Comparison of ENCODE assay signal across 13 cellular contexts in genomic region chr20:60046011-60046413, GRCh38.
DNase-seq lines count a peak whose midpoint lies in the region; ATAC-seq and TF ChIP-seq lines count a peak whose summit lies in the region.
"Had no signal": no experiment of that assay in that cellular context is flagged by ENCODE, and none has a peak within 500 bp of the region (broad histone marks: within the 10 kb centered on the region; RNA-seq: fewer than 3 reads in every experiment).

No MANE protein-coding gene starts in this region.

- H3K9me1 ChIP-seq in IMR-90 (ENCODE audit: insufficient read depth, low read length), result peaks cover 4% of the 10 kb centered on the region; the same call in 1 of the 2 replicates

- H3K4me1 Mint-ChIP-seq in osteocyte (ENCODE audit: unreplicated experiment), result peaks cover 22% of the 10 kb centered on the region
- H3K4me1 Mint-ChIP-seq: activated CD4-positive, alpha-beta T cell treated with anti-CD3 and anti-CD28 coated beads for 36 hours had no signal

- no peak overlapping the region for H4K91ac ChIP-seq in IMR-90 (ENCODE audit: insufficient read depth, low read depth, low read length)

- DNase-seq in IMR-90 (peak; percentile 72), SJSA1 (ENCODE audit: low read depth in 1 of 2, low spot score in 2 of 2) (peak; percentile 65 to 77), fibroblast of villous mesenchyme (ENCODE audit: low read depth) (peak; percentile 40), spleen (no peak), osteocyte (ENCODE audit: extremely low spot score, unreplicated experiment) (no peak), GM13976 (ENCODE audit: low spot score) (no peak)
- DNase-seq: activated CD4-positive, alpha-beta T cell treated with anti-CD3 and anti-CD28 coated beads for 36 hours; activated gamma-delta T cell; DND-41; NCI-H146; stimulated activated CD4-positive, alpha-beta T cell treated with anti-CD3 and anti-CD28 coated beads, Interleukin-2, amount 100 ng/mL, for 24 hours had no signal

- H2BK20ac ChIP-seq in IMR-90 (ENCODE audit: low read depth, low read length), result peak overlapping the region; percentile 53; the same call in 1 of the 2 replicates

- H3K4ac ChIP-seq in IMR-90 (ENCODE audit: low read depth, low read length), result no peak overlapping the region

- 0 out of 3 replicates have a peak overlapping the region, but pooled peaks have one; percentile 5 for H2BK15ac ChIP-seq in IMR-90 (ENCODE audit: low read depth, low read length)

- peaks cover 9% of the 10 kb centered on the region for H3K9me3 Mint-ChIP-seq in osteocyte (ENCODE audit: unreplicated experiment)
- H3K9me3 Mint-ChIP-seq: natural killer cell treated with Interleukin-12 subunit alpha and Interleukin-12 subunit beta and Interleukin-15 and Interleukin-18, amount 100 ng/mL, for 72 hours had no signal

- H3K9ac ChIP-seq in IMR-90 (ENCODE audit: low read depth, low read length), result no peak overlapping the region

- ATAC-seq in IMR-90 (ENCODE audit: low read depth), result peak; percentile 69
- ATAC-seq in GM18909 (IDR thresholded peaks at IDR 0.05; ENCODE audit: poor library complexity, unreplicated experiment), result no peak
- ATAC-seq: activated CD4-positive, alpha-beta T cell treated with anti-CD3 and anti-CD28 coated beads for 36 hours; natural killer cell treated with Interleukin-12 subunit alpha and Interleukin-12 subunit beta and Interleukin-15 and Interleukin-18, amount 100 ng/mL, for 72 hours had no signal

- H2BK120ac ChIP-seq in IMR-90 (ENCODE audit: low read depth, low read length), result no peak overlapping the region; the same call in 1 of the 2 replicates

- 10% methylated on average over 2 of the region's 4 CpGs; no CpG with 5 or more reads in 1 of the 2 experiments for WGBS in IMR-90 (ENCODE audit: extremely low coverage in 2 of 2, insufficient read length in 1 of 2), 2 experiments
- 7 to 19% (median 12%) methylated on average over 4 of the region's 4 CpGs for WGBS in spleen, 5 donors

- peak overlapping the region; percentile 27; the same call in 1 of the 2 replicates for H3K4me2 ChIP-seq in IMR-90 (ENCODE audit: low read depth, low read length)

- H3K23ac ChIP-seq in IMR-90 (ENCODE audit: low read depth, low read length), result no peak overlapping the region

- H3K4me3 ChIP-seq in IMR-90 (ENCODE audit: insufficient read depth, low read depth, low read length) (no peak overlapping the region), SJSA1 (no peak overlapping the region), fibroblast of villous mesenchyme (ENCODE audit: low read depth, low read length) (no peak overlapping the region), spleen (peak overlapping the region in 1 of 8 donors; percentile 49)

- no peak overlapping the region for H3K27ac ChIP-seq in IMR-90 (ENCODE audit: insufficient read depth, low read length)
- H3K27ac ChIP-seq in SJSA1, result peak overlapping the region; percentile 41
- H3K27ac ChIP-seq in spleen, result peak overlapping the region in 6 of 8 donors; percentile 64 to 89 (median 77)

- 0 out of 2 replicates have a peak overlapping the region, but pooled peaks have one; percentile 5 for H3K14ac ChIP-seq in IMR-90 (replicated peaks; ENCODE audit: low read depth, low read length)

- H3K27me3 ChIP-seq in IMR-90 (ENCODE audit: control insufficient read depth, insufficient read depth, low read length) (no peaks in the 10 kb centered on the region; the same call in 1 of the 2 replicates), SJSA1 (replicated peaks) (no peaks in the 10 kb centered on the region), spleen (replicated peaks in 1 of 7) (no peaks in the 10 kb centered on the region)

- H4K5ac ChIP-seq in IMR-90 (ENCODE audit: low read depth, low read length), result no peak overlapping the region

- H2AFZ ChIP-seq in IMR-90 (replicated peaks; ENCODE audit: low read length, poor library complexity), result peak overlapping the region; percentile 65

- no peak overlapping the region; the same call in 1 of the 2 replicates for H3K56ac ChIP-seq in IMR-90 (ENCODE audit: extremely low read depth, insufficient read depth, low read length)

- no peaks in the 10 kb centered on the region for H3K36me3 Mint-ChIP-seq in osteocyte (ENCODE audit: unreplicated experiment)
- H3K36me3 Mint-ChIP-seq: natural killer cell treated with Interleukin-12 subunit alpha and Interleukin-12 subunit beta and Interleukin-15 and Interleukin-18, amount 100 ng/mL, for 72 hours had no signal

- POLR2A ChIA-PET in IMR-90 (lab: Charles Lee; ENCODE audit: unreplicated experiment), result no interaction called here

- H3K4me1 ChIP-seq in IMR-90 (ENCODE audit: control insufficient read depth, insufficient read depth, low read length) (peaks cover 23% of the 10 kb centered on the region), SJSA1 (replicated peaks) (peaks cover 83% of the 10 kb centered on the region), spleen (peaks cover 0 to 21% (median 4%) of the 10 kb centered on the region in 6 donors)

- in situ Hi-C loops in IMR-90 (cut with MboI; ENCODE audit: low sequenced_read_pairs) (no loop called here), GM13976 (cut with MboI; ENCODE audit: low sequenced_read_pairs, unreplicated experiment) (no loop called here)

- H2AK9ac ChIP-seq in IMR-90 (replicated peaks; ENCODE audit: low read depth, low read length, poor library complexity), result no peak overlapping the region

- H3K79me1 ChIP-seq in IMR-90 (ENCODE audit: low read depth in 1 of 2, low read length in 2 of 2), result no peaks in the 10 kb centered on the region

- H3K36me3 ChIP-seq in IMR-90 (ENCODE audit: control insufficient read depth, insufficient read depth, low read length) (no peaks in the 10 kb centered on the region), SJSA1 (no peaks in the 10 kb centered on the region), spleen (no peaks in the 10 kb centered on the region)

- no peak overlapping the region for H3K27ac Mint-ChIP-seq in osteocyte (ENCODE audit: unreplicated experiment)
- H3K27ac Mint-ChIP-seq: activated CD4-positive, alpha-beta T cell treated with anti-CD3 and anti-CD28 coated beads for 36 hours had no signal

- H2BK5ac ChIP-seq in IMR-90 (ENCODE audit: low read depth, low read length, poor library complexity, severe bottlenecking), result peak overlapping the region; percentile 31

- H3K27me3 Mint-ChIP-seq in osteocyte (ENCODE audit: unreplicated experiment), result no peaks in the 10 kb centered on the region
- H3K27me3 Mint-ChIP-seq: activated CD4-positive, alpha-beta T cell treated with anti-CD3 and anti-CD28 coated beads for 36 hours had no signal

- intact Hi-C loops in IMR-90 (cut with micrococcal nuclease) (no loop called here), spleen (cut with DNase I; ENCODE audit: low total_unique reads) (no loop called here)

- no peak overlapping the region for H2AK5ac ChIP-seq in IMR-90 (ENCODE audit: low read depth, low read length)

- H3K18ac ChIP-seq in IMR-90 (ENCODE audit: low read depth, low read length), result peak overlapping the region; percentile 50; the same call in 1 of the 2 replicates

- no peak for TF ChIP-seq RAD21 in IMR-90 (IDR thresholded peaks at IDR 0.05; ENCODE audit: low read length)

- H4K8ac ChIP-seq in IMR-90 (ENCODE audit: low read depth in 2 of 2, low read length in 2 of 2), result no peak overlapping the region; a peak in 1 of 4 replicates

- TF ChIP-seq CTCF in IMR-90 (conservative IDR thresholded peaks at IDR 0.05; ENCODE audit: low read depth, low read length), result no peak
- TF ChIP-seq CTCF in fibroblast of villous mesenchyme (IDR thresholded peaks at IDR 0.05; ENCODE audit: insufficient read depth, low read depth, low read length), result no peak
- TF ChIP-seq CTCF in spleen (IDR thresholded peaks at IDR 0.05 in 8 of 11, conservative IDR thresholded peaks at IDR 0.05 in 3 of 11), result no peak
- TF ChIP-seq CTCF in osteocyte (IDR thresholded peaks at IDR 0.05), result no peak
- no peak for TF ChIP-seq CTCF in GM13976 (IDR thresholded peaks at IDR 0.05; ENCODE audit: borderline replicate concordance, control extremely low read depth, extremely low read depth, insufficient read depth, missing control alignments)

- no peak overlapping the region for H3K4me3 Mint-ChIP-seq in osteocyte (ENCODE audit: unreplicated experiment)
- H3K4me3 Mint-ChIP-seq: activated CD4-positive, alpha-beta T cell treated with anti-CD3 and anti-CD28 coated beads for 36 hours; natural killer cell treated with Interleukin-12 subunit alpha and Interleukin-12 subunit beta and Interleukin-15 and Interleukin-18, amount 100 ng/mL, for 72 hours had no signal

- H3K9me3 ChIP-seq in IMR-90 (ENCODE audit: control insufficient read depth, insufficient read depth, low read length) (no peaks in the 10 kb centered on the region), SJSA1 (replicated peaks) (no peaks in the 10 kb centered on the region), spleen (no peaks in the 10 kb centered on the region)

- no peaks in the 10 kb centered on the region for H4K20me1 ChIP-seq in IMR-90 (ENCODE audit: insufficient read depth, low read length)

- TF ChIP-seq POLR2A in IMR-90 (IDR thresholded peaks at IDR 0.05; ENCODE audit: low read depth, low read length) (no peak), spleen (IDR thresholded peaks at IDR 0.05) (no peak)

- no TSS peak for BruUV-seq in IMR-90 (replicated peaks; lab: Mats Ljungman, UMichigan)

- dilution Hi-C loops in IMR-90 (cut with HindIII; ENCODE audit: low sequenced_read_pairs, unreplicated experiment), result no loop called here

- CTCF ChIA-PET in IMR-90 (lab: Yijun Ruan, JAX), result no interaction called here

TF ChIP-seq in IMR-90, 13 proteins besides CTCF, POLR2A, EP300 and RAD21 (continues in another document):
- TF ChIP-seq MAZ (IDR thresholded peaks at IDR 0.05; ENCODE audit: borderline replicate concordance, low read depth, low read length) (no peak), FOS (IDR thresholded peaks at IDR 0.05; ENCODE audit: low read depth, low read length) (no peak), CEBPB (IDR thresholded peaks at IDR 0.05; ENCODE audit: low read depth, low read length) (no peak), NFE2L2 (IDR thresholded peaks at IDR 0.05; ENCODE audit: low read depth, low read length) (no peak), MAFK (IDR thresholded peaks at IDR 0.05; ENCODE audit: low read depth, low read length) (no peak), USF2 (IDR thresholded peaks at IDR 0.05; ENCODE audit: low read depth, low read length) (no peak)

Comparison
In these comparisons a context has a peak if more than half of its experiments do, and no peak if none do; other contexts are left out.
1. DNase-seq: peak in IMR-90 (single experiment), SJSA1 (2 of 2) and fibroblast of villous mesenchyme (single experiment); none in spleen (single experiment), osteocyte (single experiment) and GM13976 (single experiment).